ENCODE assay signal across 18 cellular contexts in genomic region chr17:19342611-19343255, GRCh38. TPM values are rescaled to one million over a fixed set of nuclear protein-coding genes. Genes with fewer than 3 reads are reported as not detected.
DNase-seq lines count a peak whose midpoint lies in the region; ATAC-seq, FAIRE-seq and TF ChIP-seq lines count a peak whose summit lies in the region.
"Had no signal": no experiment of that assay in that cellular context is flagged by ENCODE, and none has a peak within 500 bp of the region (broad histone marks: within the 10 kb centered on the region; RNA-seq: fewer than 3 reads in every experiment).

No MANE protein-coding gene starts in this region.

- TF ChIP-seq CTCF in A549 (IDR thresholded peaks at IDR 0.05) (no peak), H9 (conservative IDR thresholded peaks at IDR 0.05) (no peak), hepatocyte (IDR thresholded peaks at IDR 0.05; ENCODE audit: poor library complexity) (no peak)

- no peak overlapping the region for H3K4me3 Mint-ChIP-seq in H9
- no peak overlapping the region for H3K4me3 Mint-ChIP-seq in activated CD4-positive, alpha-beta T cell treated with anti-CD3 and anti-CD28 coated beads for 36 hours
- H3K4me3 Mint-ChIP-seq: activated naive CD4-positive, alpha-beta T cell treated with anti-CD3 and anti-CD28 coated beads, Interleukin-2, amount 50 U/mL, for 24 hours; neural progenitor cell; T-cell had no signal

- peaks cover 6 to 12% (median 11%) of the 10 kb centered on the region in 3 experiments; a peak in 6 of 7 replicates for H3K36me3 Mint-ChIP-seq in H9 (ENCODE audit: insufficient read depth in 1 of 3, low read depth in 3 of 3)
- no peaks in the 10 kb centered on the region for H3K36me3 Mint-ChIP-seq in activated CD4-positive, alpha-beta T cell treated with anti-CD3 and anti-CD28 coated beads for 36 hours (ENCODE audit: low read depth)
- H3K36me3 Mint-ChIP-seq: activated naive CD4-positive, alpha-beta T cell treated with anti-CD3 and anti-CD28 coated beads, Interleukin-2, amount 50 U/mL, for 24 hours; T-cell had no signal

- H3K9me3 ChIP-seq in A549, result no peaks in the 10 kb centered on the region
- no peaks in the 10 kb centered on the region for H3K9me3 ChIP-seq in H9 (ENCODE audit: control insufficient read depth, low read depth, low read length)
- no peaks in the 10 kb centered on the region for H3K9me3 ChIP-seq in hepatocyte (ENCODE audit: low read depth)
- H3K9me3 ChIP-seq: thoracic aorta had no signal

- H3K9me2 ChIP-seq in hepatocyte (replicated peaks; ENCODE audit: insufficient read depth), result no peaks in the 10 kb centered on the region

- H2BK20ac ChIP-seq in H9 (ENCODE audit: low read depth, low read length, poor library complexity, severe bottlenecking), result no peak overlapping the region

- 79% methylated on average over 7 of the region's 7 CpGs for WGBS in A549 (ENCODE audit: missing lambda C conversion rate)
- no CpG with 5 or more reads among the region's 7 CpGs for WGBS in H9 (ENCODE audit: extremely low coverage, insufficient read length, low lambda C conversion rate)
- WGBS in hepatocyte (ENCODE audit: low lambda C conversion rate, missing lambda C conversion rate), result 95% methylated on average over 7 of the region's 7 CpGs

- no peak overlapping the region for H3K56ac ChIP-seq in H9 (ENCODE audit: insufficient read length, low read depth, low read length)

- no peak overlapping the region for H3T11ph ChIP-seq in H9 (ENCODE audit: low read length)

- no peaks in the 10 kb centered on the region for H4K20me1 ChIP-seq in H9 (ENCODE audit: control insufficient read depth, insufficient read depth, insufficient read length)
- H4K20me1 ChIP-seq in hepatocyte (ENCODE audit: insufficient read depth, poor library complexity, severe bottlenecking), result no peaks in the 10 kb centered on the region

- H2BK5ac ChIP-seq in H9 (ENCODE audit: insufficient read length, low read length), result no peak overlapping the region

- TF ChIP-seq RAD21 in A549 (conservative IDR thresholded peaks at IDR 0.05 in 1 of 2, IDR thresholded peaks at IDR 0.05 in 1 of 2), result no peak

- no peak overlapping the region for H4K91ac ChIP-seq in H9 (ENCODE audit: insufficient read length, low read depth, low read length)

- no peaks in the 10 kb centered on the region for H3K79me2 ChIP-seq in H9 (ENCODE audit: insufficient read depth, low read length)
- no peaks in the 10 kb centered on the region for H3K79me2 ChIP-seq in hepatocyte

- no peak overlapping the region for H3K4me2 ChIP-seq in A549
- no peak overlapping the region for H3K4me2 ChIP-seq in H9 (ENCODE audit: insufficient read depth, insufficient read length, low read length)
- H3K4me2 ChIP-seq in hepatocyte, result no peak overlapping the region
- H3K4me2 ChIP-seq: KMS-11, neural progenitor cell had no signal

- no peak overlapping the region for H2BK15ac ChIP-seq in H9 (ENCODE audit: low read depth, low read length)

- DNase-seq in A549 (ENCODE audit: low read depth in 1 of 2, low spot score in 1 of 2) (peak in 1 of 2 experiments; percentile 29), H9 (peak; percentile 29), hepatocyte (ENCODE audit: low spot score) (peak; percentile 2), posterior vena cava (ENCODE audit: low spot score) (peak; percentile 76), GM12892 (ENCODE audit: insufficient read length) (no peak)
- DNase-seq in activated CD4-positive, alpha-beta T cell treated with anti-CD3 and anti-CD28 coated beads for 36 hours, result no peak
- DNase-seq: activated CD4-positive, alpha-beta T cell treated with anti-CD3 and anti-CD28 coated beads, Interleukin-2, amount 50 U/mL, for 1 hour; cortex of kidney; hippocampal formation; NCI-H510A treated with DMSO at 0.1 percent for 48 hours had no signal

- H3K4me3 ChIP-seq in A549 (no peak overlapping the region), hepatocyte (no peak overlapping the region)
- H3K4me3 ChIP-seq: GM23248, neural progenitor cell, thoracic aorta had no signal

- H3K79me1 ChIP-seq in H9 (ENCODE audit: insufficient read depth, low read depth, low read length, poor library complexity, severe bottlenecking), result no peaks in the 10 kb centered on the region

- no peak overlapping the region for H3K4ac ChIP-seq in H9 (ENCODE audit: low read depth, low read length)

- no peak overlapping the region for H4K5ac ChIP-seq in H9 (ENCODE audit: insufficient read length, low read depth, low read length)

- H2AK5ac ChIP-seq in H9 (ENCODE audit: insufficient read length, low read length), result no peak overlapping the region

- H2BK120ac ChIP-seq in H9 (ENCODE audit: low read depth, low read length, poor library complexity, severe bottlenecking), result no peak overlapping the region

- no peak overlapping the region for H3K14ac ChIP-seq in H9 (ENCODE audit: insufficient read depth, low read length)

- H3K4me1 ChIP-seq in A549 (peaks cover 29% of the 10 kb centered on the region), H9 (ENCODE audit: insufficient read depth, low read length) (peaks cover 7% of the 10 kb centered on the region; the same call in 1 of the 2 replicates), hepatocyte (ENCODE audit: insufficient read depth) (peaks cover 53% of the 10 kb centered on the region)

- no peak overlapping the region for H4K8ac ChIP-seq in H9 (replicated peaks; ENCODE audit: insufficient read length, low read depth, low read length)

- H3K18ac ChIP-seq in H9 (ENCODE audit: insufficient read length, low read depth, low read length), result no peak overlapping the region

- H3K27me3 Mint-ChIP-seq in H9 (ENCODE audit: low read depth), result no peaks in the 10 kb centered on the region
- peaks cover 7% of the 10 kb centered on the region for H3K27me3 Mint-ChIP-seq in activated CD4-positive, alpha-beta T cell treated with anti-CD3 and anti-CD28 coated beads for 36 hours

- H3K27me3 ChIP-seq in H9 (ENCODE audit: insufficient read depth, low read length) (no peaks in the 10 kb centered on the region), hepatocyte (no peaks in the 10 kb centered on the region)
- H3K27me3 ChIP-seq: neural progenitor cell had no signal

- no peak overlapping the region for H3K9ac ChIP-seq in H9 (ENCODE audit: extremely low read depth, insufficient read length, low read length)
- H3K9ac ChIP-seq: GM23248, KMS-11, neural progenitor cell had no signal

- H2AFZ ChIP-seq in H9 (ENCODE audit: low read length), result no peak overlapping the region
- no peak overlapping the region for H2AFZ ChIP-seq in hepatocyte
- H2AFZ ChIP-seq: GM23248, neural progenitor cell had no signal

- H3K23me2 ChIP-seq in H9 (ENCODE audit: insufficient read length, low read depth, low read length, poor library complexity, severe bottlenecking), result no peaks in the 10 kb centered on the region

- TF ChIP-seq EP300 in A549 (IDR thresholded peaks at IDR 0.05), result no peak

- no peak for ATAC-seq in A549
- no peak for ATAC-seq in HG02973 (IDR thresholded peaks at IDR 0.05; ENCODE audit: unreplicated experiment)
- ATAC-seq in activated CD4-positive, alpha-beta T cell treated with anti-CD3 and anti-CD28 coated beads for 36 hours, result no peak
- ATAC-seq: T-cell had no signal

- H3K4me1 Mint-ChIP-seq in H9, result peaks cover 28 to 34% of the 10 kb centered on the region in 2 experiments
- no peaks in the 10 kb centered on the region for H3K4me1 Mint-ChIP-seq in activated CD4-positive, alpha-beta T cell treated with anti-CD3 and anti-CD28 coated beads for 36 hours
- H3K4me1 Mint-ChIP-seq: activated naive CD4-positive, alpha-beta T cell treated with anti-CD3 and anti-CD28 coated beads, Interleukin-2, amount 50 U/mL, for 24 hours; T-cell had no signal

- no peaks in the 10 kb centered on the region for H3K36me3 ChIP-seq in hepatocyte (replicated peaks; ENCODE audit: insufficient read depth, low read depth)
- H3K36me3 ChIP-seq: neural progenitor cell, thoracic aorta had no signal

- POLR2A ChIA-PET in A549 (lab: Yijun Ruan, JAX), result interaction anchor here (0.6 kb wide), 1 partner anchor 9 kb away, joined by 3 read pairs; no protein-coding TSS in a partner anchor
- POLR2A ChIA-PET in activated CD4-positive, alpha-beta T cell treated with anti-CD3 and anti-CD28 coated beads for 36 hours (lab: Charles Lee), result no interaction called here

- intact Hi-C loops in posterior vena cava (cut with DNase I), result no loop called here
- intact Hi-C loops in activated CD4-positive, alpha-beta T cell treated with anti-CD3 and anti-CD28 coated beads for 36 hours (cut with DNase I, micrococcal nuclease), result no loop called here

- FAIRE-seq in A549 (lab: Jason Lieb, UNC) (no peak), GM12892 (lab: Jason Lieb, UNC) (no peak)
- FAIRE-seq: endothelial cell of umbilical vein had no signal

- H3K27ac ChIP-seq in A549 (peak overlapping the region in 1 of 2 experiments; percentile 23; a peak in 1 of 6 replicates), H9 (ENCODE audit: insufficient read length, low read depth, low read length) (no peak overlapping the region), hepatocyte (peak overlapping the region; percentile 57)
- H3K27ac ChIP-seq: GM23248, KMS-11, neural progenitor cell, thoracic aorta had no signal

- no peak overlapping the region for H3K23ac ChIP-seq in H9 (ENCODE audit: insufficient read length, low read depth, low read length)

- no peak for TF ChIP-seq POLR2A in A549 (IDR thresholded peaks at IDR 0.05; ENCODE audit: low read length)
- TF ChIP-seq POLR2A in GM12892 (IDR thresholded peaks at IDR 0.05; ENCODE audit: low read depth, low read length), result no peak

- CTCF ChIA-PET in A549 (lab: Yijun Ruan, JAX), result interaction anchor here (0.9 to 4.6 kb wide), 6 partner anchors 11 to 104 kb away, joined by 3 to 28 read pairs (median 4); partner anchors contain the start of gene B9D1
- CTCF ChIA-PET in activated CD4-positive, alpha-beta T cell treated with anti-CD3 and anti-CD28 coated beads for 36 hours (lab: Charles Lee), result interaction anchor here (0.5 to 1.0 kb wide), 4 partner anchors 8 to 1636 kb away, joined by 3 read pairs; partner anchors contain the start of gene B9D1

- H3K9me3 Mint-ChIP-seq in H9, result no peaks in the 10 kb centered on the region
- H3K9me3 Mint-ChIP-seq in activated CD4-positive, alpha-beta T cell treated with anti-CD3 and anti-CD28 coated beads for 36 hours (ENCODE audit: low read depth), result no peaks in the 10 kb centered on the region
- H3K9me3 Mint-ChIP-seq: activated naive CD4-positive, alpha-beta T cell treated with anti-CD3 and anti-CD28 coated beads, Interleukin-2, amount 50 U/mL, for 24 hours; neural progenitor cell; T-cell had no signal

- H2BK12ac ChIP-seq in H9 (ENCODE audit: insufficient read length, low read depth, low read length), result no peak overlapping the region

- no peak overlapping the region for H3K27ac Mint-ChIP-seq in H9
- H3K27ac Mint-ChIP-seq in activated CD4-positive, alpha-beta T cell treated with anti-CD3 and anti-CD28 coated beads for 36 hours, result no peak overlapping the region
- H3K27ac Mint-ChIP-seq: activated naive CD4-positive, alpha-beta T cell treated with anti-CD3 and anti-CD28 coated beads, Interleukin-2, amount 50 U/mL, for 24 hours; T-cell had no signal

RNA-seq across cellular contexts. Expression of gene B9D1, which starts 19.8 kb away (rescaled TPM):
- 60.6 and 65.6 TPM in 2 replicates for polyA plus RNA-seq in A549 (2011; rRNA removed)
- 101 and 112 TPM in 2 replicates for polyA plus RNA-seq in A549 (2012; cell fraction: cytosol; rRNA removed)
- polyA plus RNA-seq in A549 (2012; cell fraction: nucleus; rRNA removed), result 98.6 and 98.8 TPM in 2 replicates
- 47.6 to 59.4 TPM (median 48.2 TPM) in 3 replicates for polyA plus RNA-seq in A549 (2017; fragmentation: RNase III; extraction: RNeasy Plus Mini Kit Qiagen cat#74134 plus additional on column Dnase treatment)
- 80.8 and 98.0 TPM in 2 replicates for polyA minus RNA-seq in A549 (2011; rRNA and poly(A)+ RNA removed)
- total RNA-seq in H9 (2021), result 27.4 and 30.4 TPM in 2 replicates
- total RNA-seq in hepatocyte, result 19.0 and 29.6 TPM in 2 replicates
- 30.8 and 51.3 TPM in 2 replicates for polyA plus RNA-seq in hepatocyte
- 1 to 10 TPM; 7.7 to 9.8 TPM for total RNA-seq in posterior vena cava
- 10.8 TPM for polyA plus RNA-seq in GM12892 (2012; ENCODE audit: missing spikeins)
- 1 to 10 TPM; 7.4 to 7.8 TPM for total RNA-seq in activated CD4-positive, alpha-beta T cell treated with anti-CD3 and anti-CD28 coated beads for 36 hours

RNA-seq across cellular contexts. Expression of gene MAPK7, which starts 35.6 kb away (rescaled TPM):
- 7.2 and 10.4 TPM in 2 replicates for polyA plus RNA-seq in A549 (2011; rRNA removed)
- polyA plus RNA-seq in A549 (2012; cell fraction: cytosol; rRNA removed), result 23.8 and 28.0 TPM in 2 replicates
- polyA plus RNA-seq in A549 (2012; cell fraction: nucleus; rRNA removed), result 37.5 and 53.0 TPM in 2 replicates
- polyA plus RNA-seq in A549 (2017; fragmentation: RNase III; extraction: RNeasy Plus Mini Kit Qiagen cat#74134 plus additional on column Dnase treatment), result 20.1 to 25.8 TPM (median 23.3 TPM) in 3 replicates
- polyA minus RNA-seq in A549 (2011; rRNA and poly(A)+ RNA removed), result 32.7 and 43.8 TPM in 2 replicates
- 43.8 and 45.5 TPM in 2 replicates for total RNA-seq in H9 (2021)
- 19.9 and 26.1 TPM in 2 replicates for total RNA-seq in hepatocyte
- 36.9 and 49.0 TPM in 2 replicates for polyA plus RNA-seq in hepatocyte
- total RNA-seq in posterior vena cava, result 10 to 100 TPM; 28.8 to 29.2 TPM
- polyA plus RNA-seq in GM12892 (2012; ENCODE audit: missing spikeins), result 4.2 TPM
- 10 to 100 TPM; 19.0 to 20.8 TPM for total RNA-seq in activated CD4-positive, alpha-beta T cell treated with anti-CD3 and anti-CD28 coated beads for 36 hours

RNA-seq across cellular contexts. Expression of gene MFAP4, which starts 44.3 kb away (rescaled TPM):
- polyA plus RNA-seq in A549 (2011; rRNA removed), result not detected in 2 replicates
- 0.08 TPM in 1 of 2 replicates, not detected in the other for polyA plus RNA-seq in A549 (2012; cell fraction: cytosol; rRNA removed)
- 0.04 and 0.09 TPM in 2 replicates for polyA plus RNA-seq in A549 (2012; cell fraction: nucleus; rRNA removed)
- polyA plus RNA-seq in A549 (2017; fragmentation: RNase III; extraction: RNeasy Plus Mini Kit Qiagen cat#74134 plus additional on column Dnase treatment), result 0.04 to 0.13 TPM (median 0.13 TPM) in 3 replicates
- polyA minus RNA-seq in A549 (2011; rRNA and poly(A)+ RNA removed), result not detected in 2 replicates
- 1.5 and 2.0 TPM in 2 replicates for total RNA-seq in H9 (2021)
- total RNA-seq in hepatocyte, result 360 and 362 TPM in 2 replicates
- 739 and 801 TPM in 2 replicates for polyA plus RNA-seq in hepatocyte
- 100 to 1,000 TPM; 231 to 371 TPM for total RNA-seq in posterior vena cava
- polyA plus RNA-seq in GM12892 (2012; ENCODE audit: missing spikeins), result not detected
- total RNA-seq in activated CD4-positive, alpha-beta T cell treated with anti-CD3 and anti-CD28 coated beads for 36 hours, result not detected
- total RNA-seq: endothelial cell of umbilical vein had no signal
- polyA plus RNA-seq: endothelial cell of umbilical vein had no signal

Comparison
In these comparisons a context has a peak if more than half of its experiments do, and no peak if none do; other contexts are left out.
1. DNase-seq: peak in H9 (single experiment), hepatocyte (single experiment) and posterior vena cava (single experiment); none in GM12892 (single experiment) and activated CD4-positive, alpha-beta T cell treated with anti-CD3 and anti-CD28 coated beads for 36 hours (single experiment).
2. RNA of gene MFAP4, which starts 44.3 kb away (total RNA-seq): 231 to 371 TPM in posterior vena cava and 360 to 362 TPM in hepatocyte; 1.5 to 2.0 TPM in H9 and not detected in activated CD4-positive, alpha-beta T cell treated with anti-CD3 and anti-CD28 coated beads for 36 hours; every median in the first group is over 10 times any median in the second.